In the genomic region with DNA sequence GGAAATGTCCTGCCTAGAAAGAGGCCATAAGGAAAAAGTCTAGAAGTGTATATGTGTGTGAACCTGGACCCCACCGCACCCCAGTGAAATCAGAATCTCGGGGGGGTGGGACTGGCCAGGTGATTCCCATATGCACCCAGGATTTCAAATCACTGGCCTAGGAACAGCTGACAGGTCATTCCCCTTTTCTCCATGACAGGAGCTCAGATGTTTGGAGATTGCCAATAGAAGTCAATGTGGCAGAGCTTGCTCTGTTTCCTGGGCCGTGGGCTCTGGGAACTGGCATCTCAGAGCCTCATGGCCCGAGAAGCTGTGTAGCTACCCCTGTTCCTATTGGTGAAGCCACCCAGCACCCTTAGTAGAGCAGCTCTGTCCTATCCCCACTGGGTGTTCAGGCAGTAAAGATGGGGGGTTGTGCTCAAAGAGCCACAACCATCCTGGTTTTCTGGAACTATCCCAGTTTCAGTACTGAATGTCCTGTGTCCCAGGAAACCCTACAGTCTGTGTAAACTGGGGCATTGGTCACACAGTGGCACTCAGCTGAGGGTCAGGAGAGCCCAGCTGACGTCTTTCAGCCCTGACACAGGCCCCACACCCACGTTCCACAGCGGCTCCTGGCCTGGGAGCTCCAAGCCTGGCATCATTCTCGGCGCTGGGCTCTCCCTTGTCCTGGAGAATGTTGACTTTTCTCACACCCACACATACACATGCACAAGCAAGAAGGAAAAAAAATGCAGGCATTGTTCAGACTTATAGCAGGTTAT, we compare ENCODE assay signal across 13 cellular contexts. TPM values are rescaled to one million over a fixed set of nuclear protein-coding genes. Genes with fewer than 3 reads are reported as not detected.
A peak's percentile ranks its signal among the peaks of the same experiment; 100 is the strongest.
DNase-seq lines count a peak whose midpoint lies in the region; ATAC-seq, FAIRE-seq and TF ChIP-seq lines count a peak whose summit lies in the region.
"Had no signal": no experiment of that assay in that cellular context is flagged by ENCODE, and none has a peak within 500 bp of the region (broad histone marks: within the 10 kb centered on the region; RNA-seq: fewer than 3 reads in every experiment).

No MANE protein-coding gene starts in this region.

- no peak overlapping the region for H3K9ac ChIP-seq in fibroblast of lung (ENCODE audit: insufficient read depth, low read length)

- H3K9me3 ChIP-seq in A549 (no peaks in the 10 kb centered on the region), fibroblast of lung (ENCODE audit: control insufficient read depth, insufficient read depth, low read depth, low read length) (no peaks in the 10 kb centered on the region), neutrophil (no peaks in the 10 kb centered on the region)

- no peak overlapping the region for H2AFZ ChIP-seq in fibroblast of lung (ENCODE audit: low read length)
- H2AFZ ChIP-seq: PC-9 had no signal

- TF ChIP-seq POLR2A in A549 (IDR thresholded peaks at IDR 0.05; ENCODE audit: low read length): no peak

- no peak for TF ChIP-seq RAD21 in A549 (conservative IDR thresholded peaks at IDR 0.05 in 1 of 2, IDR thresholded peaks at IDR 0.05 in 1 of 2)

- DNase-seq in A549 (ENCODE audit: low read depth in 1 of 2, low spot score in 1 of 2) (peak in 1 of 2 experiments; percentile 54), SK-MEL-5 (ENCODE audit: low read depth, low spot score) (peak; percentile 66), fibroblast of lung (ENCODE audit: low read depth in 2 of 2) (peak; percentile 77 to 86), NCI-H1417 treated with DMSO at 0.1 percent for 48 hours (lab: John Stamatoyannopoulos, UW) (no peak), NCI-H526 (lab: John Stamatoyannopoulos, UW) (no peak)
- DNase-seq: activated CD4-positive, alpha-beta T cell treated with anti-CD3 and anti-CD28 coated beads for 48 hours; cortex of kidney; PC-9; stimulated activated CD4-positive, alpha-beta T cell treated with anti-CD3 and anti-CD28 coated beads, Interleukin-4, amount 100 ng/mL, for 24 hours had no signal

- 48% methylated on average over 9 of the region's 9 CpGs for WGBS in A549 (ENCODE audit: missing lambda C conversion rate)

- TF ChIP-seq EP300 in A549 (IDR thresholded peaks at IDR 0.05): no peak

- H3K4me2 ChIP-seq in A549 (peak overlapping the region; percentile 20; the same call in 1 of the 3 replicates), fibroblast of lung (ENCODE audit: extremely low read depth, insufficient read depth, low read length) (no peak overlapping the region)
- H3K4me2 ChIP-seq: PC-9 had no signal

- H3K4me3 ChIP-seq in A549 (no peak overlapping the region), fibroblast of lung (replicated peaks in 1 of 4; ENCODE audit: control extremely low read depth in 1 of 4, insufficient read depth in 1 of 4, low read depth in 3 of 4, low read length in 4 of 4) (no peak overlapping the region), neutrophil (ENCODE audit: low read depth in 1 of 2, low read length in 1 of 2) (peak overlapping the region; percentile 41 to 50)
- H3K4me3 ChIP-seq: PC-9 had no signal

- no peaks in the 10 kb centered on the region for H3K79me2 ChIP-seq in fibroblast of lung (ENCODE audit: control insufficient read depth, insufficient read depth, low read length)

- in situ Hi-C loops in SK-MEL-5 (cut with HindIII; ENCODE audit: low pct_unique_long_range_greater_than_20kb, low sequenced_read_pairs): loop anchor here (25.0 kb wide), 1 partner anchor 99 kb away; no protein-coding TSS in a partner anchor

- ATAC-seq in A549 (peak; percentile 35 to 43; a peak in 3 of 6 replicates), HG02840 (IDR thresholded peaks at IDR 0.05; ENCODE audit: low FRiP score, unreplicated experiment) (no peak), HG02610 (IDR thresholded peaks at IDR 0.05; ENCODE audit: unreplicated experiment) (no peak)

- H3K36me3 ChIP-seq in fibroblast of lung (ENCODE audit: control insufficient read depth, insufficient read depth, low read length) (no peaks in the 10 kb centered on the region), neutrophil (no peaks in the 10 kb centered on the region)

- H3K27ac ChIP-seq in A549 (peak overlapping the region; percentile 11 to 68; a peak in 2 of 6 replicates), fibroblast of lung (ENCODE audit: insufficient read depth, low read length) (no peak overlapping the region), neutrophil (peak overlapping the region; percentile 77)
- H3K27ac ChIP-seq: PC-9 had no signal

- peaks cover 16% of the 10 kb centered on the region; the same call in 2 of the 3 replicates for H3K4me1 ChIP-seq in A549
- H3K4me1 ChIP-seq in fibroblast of lung (ENCODE audit: control insufficient read depth, extremely low read depth, insufficient read depth, low read length): peaks cover 7% of the 10 kb centered on the region
- H3K4me1 ChIP-seq in neutrophil (ENCODE audit: control insufficient read depth in 1 of 2, insufficient read depth in 1 of 2, low read depth in 1 of 2, low read length in 1 of 2): peaks cover 95 to 99% of the 10 kb centered on the region in 2 experiments

- no peak for FAIRE-seq in A549 (lab: Jason Lieb, UNC)
- FAIRE-seq: GM12891 had no signal

- CTCF ChIA-PET in A549 (lab: Yijun Ruan, JAX): interaction anchor here (0.7 to 16.3 kb wide), 14 partner anchors 9 to 366 kb away, joined by 3 to 241 read pairs (median 10); a partner anchor contains a TSS

- POLR2A ChIA-PET in A549 (lab: Yijun Ruan, JAX): no interaction called here

- no peak for TF ChIP-seq CTCF in A549 (IDR thresholded peaks at IDR 0.05)
- TF ChIP-seq CTCF in fibroblast of lung (conservative IDR thresholded peaks at IDR 0.05 in 1 of 2, IDR thresholded peaks at IDR 0.05 in 1 of 2; ENCODE audit: low read depth in 1 of 2, low read length in 2 of 2): no peak
- TF ChIP-seq CTCF in neutrophil (IDR thresholded peaks at IDR 0.05): no peak

- no peaks in the 10 kb centered on the region for H4K20me1 ChIP-seq in fibroblast of lung (ENCODE audit: control insufficient read depth, extremely low read depth, insufficient read depth, low read length)

- no peaks in the 10 kb centered on the region for H3K27me3 ChIP-seq in fibroblast of lung (ENCODE audit: control insufficient read depth, insufficient read depth, low read length)
- no peaks in the 10 kb centered on the region for H3K27me3 ChIP-seq in neutrophil

TF ChIP-seq in A549, 52 proteins besides CTCF, POLR2A, EP300 and RAD21 (continues in another document):
- TF ChIP-seq HOXB5 (CRISPR knock-in tag; IDR thresholded peaks at IDR 0.05) (no peak), KDM1A (IDR thresholded peaks at IDR 0.05; ENCODE audit: low read depth) (no peak), ZFP36 (IDR thresholded peaks at IDR 0.05; ENCODE audit: borderline replicate concordance, partially characterized antibody) (no peak), ESRRA (IDR thresholded peaks at IDR 0.05; ENCODE audit: borderline replicate concordance, low read length) (no peak), RCOR1 (IDR thresholded peaks at IDR 0.05; ENCODE audit: low read depth, low read length) (no peak), HEYL (CRISPR knock-in tag; IDR thresholded peaks at IDR 0.05) (no peak), FOSB (CRISPR knock-in tag; IDR thresholded peaks at IDR 0.05) (no peak), HOXA7 (CRISPR knock-in tag; IDR thresholded peaks at IDR 0.05) (no peak), ZSCAN20 (CRISPR knock-in tag; IDR thresholded peaks at IDR 0.05) (no peak), SREBF2 (IDR thresholded peaks at IDR 0.05) (no peak), MAFK (IDR thresholded peaks at IDR 0.05; ENCODE audit: partially characterized antibody) (no peak), NFE2L2 (conservative IDR thresholded peaks at IDR 0.05; ENCODE audit: low read length) (no peak), KDM5A (IDR thresholded peaks at IDR 0.05) (no peak)

RNA-seq across cellular contexts. Expression of a gene that starts 18.9 kb away (rescaled TPM):
- polyA plus RNA-seq in A549 (2011; rRNA removed) (not detected in 2 replicates), A549 (2017; fragmentation: RNase III; extraction: RNeasy Plus Mini Kit Qiagen cat#74134 plus additional on column Dnase treatment) (not detected in 3 replicates), fibroblast of lung (not detected in 2 replicates)
- polyA plus RNA-seq in A549 (2012; cell fraction: cytosol; rRNA removed): not detected in 2 replicates
- 0.12 and 0.15 TPM in 2 replicates for polyA plus RNA-seq in A549 (2012; cell fraction: nucleus; rRNA removed)
- polyA minus RNA-seq in A549 (2011; rRNA and poly(A)+ RNA removed): not detected in 2 replicates
- total RNA-seq in SK-MEL-5 (2014; rRNA removed; shearing (Covaris generic)): not detected in 2 replicates
- polyA plus RNA-seq in SK-MEL-5 (2015; cell fraction: cytosol; rRNA removed): not detected in 2 replicates
- 0.53 TPM in 1 of 2 replicates, not detected in the other for polyA plus RNA-seq in SK-MEL-5 (2015; cell fraction: nucleus; rRNA removed)
- total RNA-seq in fibroblast of lung: under 0.01 TPM in 1 of 2 replicates, not detected in the other
- not detected in 2 replicates for polyA plus RNA-seq in fibroblast of lung (2012)
- polyA minus RNA-seq in fibroblast of lung (ENCODE audit: low replicate concordance): not detected in 2 replicates
- total RNA-seq: PC-9 had no signal

RNA-seq across cellular contexts. Expression of a gene that starts 40.8 kb away (rescaled TPM):
- polyA plus RNA-seq in A549 (2011; rRNA removed) (1.8 and 2.6 TPM in 2 replicates), A549 (2017; fragmentation: RNase III; extraction: RNeasy Plus Mini Kit Qiagen cat#74134 plus additional on column Dnase treatment) (11.1 to 20.7 TPM (median 20.0 TPM) in 3 replicates), fibroblast of lung (5.6 and 7.1 TPM in 2 replicates)
- polyA plus RNA-seq in A549 (2012; cell fraction: cytosol; rRNA removed): 13.2 and 22.4 TPM in 2 replicates
- 19.3 and 20.6 TPM in 2 replicates for polyA plus RNA-seq in A549 (2012; cell fraction: nucleus; rRNA removed)
- polyA minus RNA-seq in A549 (2011; rRNA and poly(A)+ RNA removed): 2.4 and 3.4 TPM in 2 replicates
- total RNA-seq in SK-MEL-5 (2014; rRNA removed; shearing (Covaris generic)): 12.0 and 16.9 TPM in 2 replicates
- 19.5 and 22.6 TPM in 2 replicates for polyA plus RNA-seq in SK-MEL-5 (2015; cell fraction: cytosol; rRNA removed)
- 18.2 and 37.9 TPM in 2 replicates for polyA plus RNA-seq in SK-MEL-5 (2015; cell fraction: nucleus; rRNA removed)
- 19.0 and 19.2 TPM in 2 replicates for total RNA-seq in fibroblast of lung
- 11.7 and 17.4 TPM in 2 replicates for polyA plus RNA-seq in fibroblast of lung (2012)
- 12.8 and 15.6 TPM in 2 replicates for polyA minus RNA-seq in fibroblast of lung (ENCODE audit: low replicate concordance)
- total RNA-seq: PC-9 had no signal

RNA-seq across cellular contexts. Expression of a gene that starts 45.0 kb away (rescaled TPM):
- not detected in 2 replicates for polyA plus RNA-seq in A549 (2011; rRNA removed)
- 0.01 TPM in 1 of 2 replicates, not detected in the other for polyA plus RNA-seq in A549 (2012; cell fraction: cytosol; rRNA removed)
- polyA plus RNA-seq in A549 (2012; cell fraction: nucleus; rRNA removed): not detected in 2 replicates
- polyA plus RNA-seq in A549 (2017; fragmentation: RNase III; extraction: RNeasy Plus Mini Kit Qiagen cat#74134 plus additional on column Dnase treatment): 0.08 TPM in 1 of 3 replicates, not detected in the others
- polyA minus RNA-seq in A549 (2011; rRNA and poly(A)+ RNA removed): not detected in 2 replicates
- total RNA-seq in SK-MEL-5 (2014; rRNA removed; shearing (Covaris generic)): not detected in 2 replicates
- not detected in 2 replicates for polyA plus RNA-seq in SK-MEL-5 (2015; cell fraction: cytosol; rRNA removed)
- polyA plus RNA-seq in SK-MEL-5 (2015; cell fraction: nucleus; rRNA removed): not detected in 2 replicates
- not detected in 2 replicates for total RNA-seq in fibroblast of lung
- not detected in 2 replicates for polyA plus RNA-seq in fibroblast of lung
- polyA plus RNA-seq in fibroblast of lung (2012): not detected in 2 replicates
- polyA minus RNA-seq in fibroblast of lung (ENCODE audit: low replicate concordance): not detected in 2 replicates
- total RNA-seq: PC-9 had no signal

Comparison
In these comparisons a context has a peak if more than half of its experiments do, and no peak if none do; other contexts are left out.
1. ATAC-seq: peak in A549 (2 of 2); none in HG02840 (single experiment) and HG02610 (single experiment).
2. DNase-seq: peak in SK-MEL-5 (single experiment) and fibroblast of lung (2 of 2); none in NCI-H1417 treated with DMSO at 0.1 percent for 48 hours (single experiment) and NCI-H526 (0 of 2).
3. H3K4me3 ChIP-seq: peak in neutrophil (2 of 2); none in A549 (single experiment) and fibroblast of lung (0 of 4).